Comparison of ENCODE assay signal across 19 cellular contexts in the genomic region with DNA sequence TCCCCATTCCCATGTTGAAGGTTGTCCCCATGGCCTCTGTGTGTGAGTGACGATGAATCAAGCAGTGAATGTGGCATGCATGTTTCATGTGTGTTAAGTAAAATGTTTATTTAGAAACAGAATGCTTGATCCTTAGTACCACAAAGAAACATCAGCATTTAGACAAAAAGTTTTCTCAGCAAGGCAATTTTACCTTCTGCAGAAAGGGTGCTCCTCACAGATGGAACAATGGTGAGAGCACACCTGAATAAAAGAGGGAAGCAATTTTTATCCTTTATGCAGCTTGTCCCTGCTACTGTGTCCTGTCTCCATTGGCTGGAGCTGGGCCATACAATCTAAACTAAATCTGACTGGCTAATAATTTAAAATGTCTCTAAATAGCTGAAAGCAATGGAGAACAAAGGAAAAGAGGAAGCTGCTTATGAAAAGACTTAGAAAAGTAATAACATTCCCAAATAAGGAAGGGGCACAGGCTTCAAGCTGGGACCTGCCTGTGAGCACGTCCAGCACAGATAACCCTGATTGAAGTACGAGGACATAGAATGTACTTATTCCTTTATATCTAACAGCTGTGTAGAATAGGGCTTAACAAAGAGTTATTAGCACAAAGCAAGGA. TPM values are rescaled to one million over a fixed set of nuclear protein-coding genes. Genes with fewer than 3 reads are reported as not detected.
A peak's percentile ranks its signal among the peaks of the same experiment; 100 is the strongest.
DNase-seq lines count a peak whose midpoint lies in the region; ATAC-seq and TF ChIP-seq lines count a peak whose summit lies in the region.
"Had no signal": no experiment of that assay in that cellular context is flagged by ENCODE, and none has a peak within 500 bp of the region (broad histone marks: within the 10 kb centered on the region; RNA-seq: fewer than 3 reads in every experiment).

No MANE protein-coding gene starts in this region.

- intact Hi-C loops in HCT116 (cut with micrococcal nuclease) = no loop called here
- intact Hi-C loops in activated CD4-positive, alpha-beta T cell treated with anti-CD3 and anti-CD28 coated beads for 36 hours (cut with DNase I, micrococcal nuclease) = no loop called here

- H3K27me3 Mint-ChIP-seq in activated CD4-positive, alpha-beta T cell treated with anti-CD3 and anti-CD28 coated beads for 36 hours = no peaks in the 10 kb centered on the region
- H3K27me3 Mint-ChIP-seq: CD8-positive, alpha-beta memory T cell had no signal

- H3F3A ChIP-seq in SK-N-SH (replicated peaks; ENCODE audit: insufficient read depth) (no peaks in the 10 kb centered on the region), smooth muscle cell (ENCODE audit: low read depth) (no peaks in the 10 kb centered on the region)

- RAD21 ChIA-PET in HCT116 (lab: Charles Lee; ENCODE audit: low non-redundant PET in 1 of 2, low total read pairs in 2 of 2, uncharacterized antibody in 2 of 2, unreplicated experiment in 2 of 2) = no interaction called here

- H3K9me3 ChIP-seq in SK-N-SH (no peaks in the 10 kb centered on the region; the same call in 1 of the 2 replicates), HCT116 (ENCODE audit: control insufficient read depth in 1 of 2, insufficient read depth in 1 of 2, low read depth in 1 of 2, low read length in 2 of 2) (peaks cover 14 to 17% of the 10 kb centered on the region in 2 experiments; a peak in 2 of 4 replicates), smooth muscle cell (replicated peaks; ENCODE audit: low read depth) (no peaks in the 10 kb centered on the region)

- H3K27ac Mint-ChIP-seq in activated CD4-positive, alpha-beta T cell treated with anti-CD3 and anti-CD28 coated beads for 36 hours = no peak overlapping the region
- H3K27ac Mint-ChIP-seq: H9, HFFc6 had no signal

- H3K27ac ChIP-seq in SK-N-SH (ENCODE audit: low read depth in 2 of 2, low read length in 1 of 2) (no peak overlapping the region), HCT116 (ENCODE audit: low read depth, low read length) (no peak overlapping the region), smooth muscle cell (ENCODE audit: low read depth) (no peak overlapping the region)
- H3K27ac ChIP-seq: 22Rv1, BLaER1, HL-60 had no signal

- no peaks in the 10 kb centered on the region for H3K4me1 ChIP-seq in SK-N-SH (ENCODE audit: control insufficient read depth in 1 of 2, insufficient read depth in 2 of 2, low read depth in 1 of 2, low read length in 1 of 2)
- no peaks in the 10 kb centered on the region for H3K4me1 ChIP-seq in HCT116 (ENCODE audit: control insufficient read depth in 1 of 2, insufficient read depth in 2 of 2, low read length in 2 of 2)
- H3K4me1 ChIP-seq in smooth muscle cell (ENCODE audit: low read depth) = no peaks in the 10 kb centered on the region
- H3K4me1 ChIP-seq: BLaER1, Caco-2 had no signal

- H3K9ac ChIP-seq in SK-N-SH (no peak overlapping the region), HCT116 (ENCODE audit: low read length) (no peak overlapping the region), smooth muscle cell (ENCODE audit: low read depth) (no peak overlapping the region)
- H3K9ac ChIP-seq: BLaER1 had no signal

- TF ChIP-seq EP300 in SK-N-SH (IDR thresholded peaks at IDR 0.05; ENCODE audit: borderline replicate concordance in 1 of 2, low read depth in 1 of 2, low read length in 1 of 2) = no peak

- peaks cover 16% of the 10 kb centered on the region for H3K9me3 Mint-ChIP-seq in activated CD4-positive, alpha-beta T cell treated with anti-CD3 and anti-CD28 coated beads for 36 hours (ENCODE audit: low read depth)

- H3K36me3 ChIP-seq in SK-N-SH (replicated peaks in 1 of 2; ENCODE audit: control insufficient read depth in 1 of 2, insufficient read depth in 2 of 2, low read length in 1 of 2) (no peaks in the 10 kb centered on the region), HCT116 (ENCODE audit: control insufficient read depth in 1 of 2, insufficient read depth in 2 of 2, low read length in 2 of 2) (no peaks in the 10 kb centered on the region), smooth muscle cell (ENCODE audit: low read depth) (no peaks in the 10 kb centered on the region)
- H3K36me3 ChIP-seq: BLaER1 had no signal

- TF ChIP-seq RAD21 in SK-N-SH (IDR thresholded peaks at IDR 0.05; ENCODE audit: low read length) (no peak), HCT116 (IDR thresholded peaks at IDR 0.05; ENCODE audit: low read depth) (no peak)

- no peaks in the 10 kb centered on the region for H3K36me3 Mint-ChIP-seq in activated CD4-positive, alpha-beta T cell treated with anti-CD3 and anti-CD28 coated beads for 36 hours (ENCODE audit: low read depth)

- no TSS peak for BruUV-seq in HCT116 (replicated peaks; lab: Mats Ljungman, UMichigan)

- H3K27me3 ChIP-seq in SK-N-SH (ENCODE audit: insufficient read depth) (no peaks in the 10 kb centered on the region), HCT116 (ENCODE audit: insufficient read depth, low read length) (no peaks in the 10 kb centered on the region), smooth muscle cell (ENCODE audit: low read depth) (no peaks in the 10 kb centered on the region)
- H3K27me3 ChIP-seq: BLaER1 had no signal

- TF ChIP-seq CTCF in SK-N-SH (IDR thresholded peaks at IDR 0.05) = no peak
- TF ChIP-seq CTCF in HCT116 (IDR thresholded peaks at IDR 0.05 in 2 of 3, conservative IDR thresholded peaks at IDR 0.05 in 1 of 3; ENCODE audit: borderline replicate concordance in 1 of 3, insufficient read depth in 1 of 3, low read depth in 2 of 3, low read length in 2 of 3) = no peak
- TF ChIP-seq CTCF in smooth muscle cell (IDR thresholded peaks at IDR 0.05; ENCODE audit: borderline replicate concordance, insufficient read depth, poor library complexity, severe bottlenecking) = no peak

- no peak for TF ChIP-seq POLR2A in HCT116 (IDR thresholded peaks at IDR 0.05; ENCODE audit: borderline replicate concordance, extremely low read depth, insufficient read depth, insufficient read length)

- no peak overlapping the region for H3K4me3 ChIP-seq in SK-N-SH (ENCODE audit: low read depth in 2 of 2, low read length in 1 of 2)
- H3K4me3 ChIP-seq in HCT116 (replicated peaks in 1 of 2; ENCODE audit: low read depth in 1 of 2, low read length in 2 of 2) = no peak overlapping the region
- no peak overlapping the region for H3K4me3 ChIP-seq in smooth muscle cell
- H3K4me3 ChIP-seq: BLaER1 had no signal

- peaks cover 6% of the 10 kb centered on the region for H3K4me1 Mint-ChIP-seq in activated CD4-positive, alpha-beta T cell treated with anti-CD3 and anti-CD28 coated beads for 36 hours
- H3K4me1 Mint-ChIP-seq: H9 had no signal

- POLR2A ChIA-PET in SK-N-SH (lab: Yijun Ruan, JAX) = no interaction called here
- POLR2A ChIA-PET in HCT116 (lab: Charles Lee) = no interaction called here
- POLR2A ChIA-PET in activated CD4-positive, alpha-beta T cell treated with anti-CD3 and anti-CD28 coated beads for 36 hours (lab: Charles Lee) = no interaction called here

- WGBS in SK-N-SH (ENCODE audit: low lambda C conversion rate) = 9% methylated on average over 3 of the region's 3 CpGs
- WGBS in smooth muscle cell (ENCODE audit: low lambda C conversion rate) = 49% methylated on average over 3 of the region's 3 CpGs

- H3K4me2 ChIP-seq in SK-N-SH (no peak overlapping the region), HCT116 (ENCODE audit: low read length) (no peak overlapping the region), smooth muscle cell (peak overlapping the region; percentile 43)
- H3K4me2 ChIP-seq: BLaER1 had no signal

- CTCF ChIA-PET in SK-N-SH (lab: Yijun Ruan, JAX) = no interaction called here
- CTCF ChIA-PET in HCT116 (lab: Charles Lee) = no interaction called here
- CTCF ChIA-PET in activated CD4-positive, alpha-beta T cell treated with anti-CD3 and anti-CD28 coated beads for 36 hours (lab: Charles Lee) = no interaction called here

- H3K4me3 Mint-ChIP-seq in activated CD4-positive, alpha-beta T cell treated with anti-CD3 and anti-CD28 coated beads for 36 hours = no peak overlapping the region
- H3K4me3 Mint-ChIP-seq: H9, HFFc6 had no signal

- H4K20me1 ChIP-seq in SK-N-SH (ENCODE audit: insufficient read depth) (no peaks in the 10 kb centered on the region), HCT116 (ENCODE audit: insufficient read depth) (no peaks in the 10 kb centered on the region), smooth muscle cell (ENCODE audit: low read depth) (no peaks in the 10 kb centered on the region)
- H4K20me1 ChIP-seq: BLaER1 had no signal

- H3K9me2 ChIP-seq in SK-N-SH (no peaks in the 10 kb centered on the region), HCT116 (ENCODE audit: insufficient read depth) (no peaks in the 10 kb centered on the region)

- no peak overlapping the region for H2AFZ ChIP-seq in SK-N-SH (ENCODE audit: low read depth)
- no peak overlapping the region for H2AFZ ChIP-seq in HCT116 (ENCODE audit: low read depth, low read length, poor library complexity, severe bottlenecking)
- peak overlapping the region; percentile 78 for H2AFZ ChIP-seq in smooth muscle cell (ENCODE audit: low read depth)

- DNase-seq in SK-N-SH = no peak
- DNase-seq in HCT116 (ENCODE audit: low read depth, low spot score) = no peak
- DNase-seq in Kasumi-1 (lab: John Stamatoyannopoulos, UW) = peak; percentile 29 to 47
- no peak for DNase-seq in smooth muscle cell (lab: John Stamatoyannopoulos, UW; ENCODE audit: unreplicated experiment)
- DNase-seq in activated CD4-positive, alpha-beta T cell treated with anti-CD3 and anti-CD28 coated beads for 36 hours = no peak
- DNase-seq: AML-193; Caco-2; CD8-positive, alpha-beta memory T cell; DMS53; GF-D8; GOT3; H9; HFFc6 had no signal

- no peak for ATAC-seq in SK-N-SH treated with all-trans-retinoic acid at 6 μM for 48 hours
- no peak for ATAC-seq in HCT116
- ATAC-seq in HG02884 (IDR thresholded peaks at IDR 0.05; ENCODE audit: unreplicated experiment) = no peak
- ATAC-seq in activated CD4-positive, alpha-beta T cell treated with anti-CD3 and anti-CD28 coated beads for 36 hours = no peak
- ATAC-seq in GM21390 (IDR thresholded peaks at IDR 0.05; ENCODE audit: unreplicated experiment) = no peak

- no peaks in the 10 kb centered on the region for H3K79me2 ChIP-seq in SK-N-SH (ENCODE audit: insufficient read depth)
- H3K79me2 ChIP-seq in HCT116 (ENCODE audit: insufficient read depth, low read length) = no peaks in the 10 kb centered on the region
- H3K79me2 ChIP-seq in smooth muscle cell (ENCODE audit: low read depth) = no peaks in the 10 kb centered on the region

RNA-seq across cellular contexts. Expression of a gene that starts 8.4 kb away (rescaled TPM):
- 31.4 and 37.1 TPM in 2 replicates for polyA plus RNA-seq in SK-N-SH (2012; rRNA removed)
- 41.9 and 50.6 TPM in 2 replicates for polyA plus RNA-seq in SK-N-SH (2012; cell fraction: cytosol; rRNA removed)
- polyA plus RNA-seq in SK-N-SH (2012; cell fraction: nucleus; rRNA removed) = 20.6 and 23.5 TPM in 2 replicates
- 33.6 TPM for total RNA-seq in HCT116 (2021; ENCODE audit: unreplicated experiment)
- polyA plus RNA-seq in HCT116 (2012) = 29.5 and 38.2 TPM in 2 replicates
- 162 and 198 TPM in 2 replicates for total RNA-seq in smooth muscle cell
- polyA plus RNA-seq in smooth muscle cell = 246 and 301 TPM in 2 replicates
- 10 to 100 TPM; 17.2 to 18.4 TPM for total RNA-seq in activated CD4-positive, alpha-beta T cell treated with anti-CD3 and anti-CD28 coated beads for 36 hours

RNA-seq across cellular contexts. Expression of a gene that starts 50.6 kb away (rescaled TPM):
- polyA plus RNA-seq in SK-N-SH (2012; rRNA removed) (17.3 and 26.2 TPM in 2 replicates), smooth muscle cell (15.0 and 16.8 TPM in 2 replicates)
- 29.0 and 40.0 TPM in 2 replicates for polyA plus RNA-seq in SK-N-SH (2012; cell fraction: cytosol; rRNA removed)
- 13.5 and 23.2 TPM in 2 replicates for polyA plus RNA-seq in SK-N-SH (2012; cell fraction: nucleus; rRNA removed)
- total RNA-seq in HCT116 (2021; ENCODE audit: unreplicated experiment) (24.4 TPM), smooth muscle cell (22.5 and 24.0 TPM in 2 replicates)
- 6.8 and 9.3 TPM in 2 replicates for polyA plus RNA-seq in HCT116 (2012)
- total RNA-seq in activated CD4-positive, alpha-beta T cell treated with anti-CD3 and anti-CD28 coated beads for 36 hours = 10 to 100 TPM; 14.1 to 17.3 TPM

RNA-seq across cellular contexts. Expression of a gene that starts 50.8 kb away (rescaled TPM):
- 21.7 and 29.8 TPM in 2 replicates for polyA plus RNA-seq in SK-N-SH (2012; rRNA removed)
- polyA plus RNA-seq in SK-N-SH (2012; cell fraction: cytosol; rRNA removed) = 26.4 and 27.7 TPM in 2 replicates
- 34.0 and 50.1 TPM in 2 replicates for polyA plus RNA-seq in SK-N-SH (2012; cell fraction: nucleus; rRNA removed)
- 13.5 TPM for total RNA-seq in HCT116 (2021; ENCODE audit: unreplicated experiment)
- 4.3 and 5.0 TPM in 2 replicates for polyA plus RNA-seq in HCT116 (2012)
- 11.0 and 16.9 TPM in 2 replicates for total RNA-seq in smooth muscle cell
- polyA plus RNA-seq in smooth muscle cell = 6.7 and 7.3 TPM in 2 replicates
- 10 to 100 TPM; 23.6 to 24.2 TPM for total RNA-seq in activated CD4-positive, alpha-beta T cell treated with anti-CD3 and anti-CD28 coated beads for 36 hours

Comparison
In these comparisons a context has a peak if more than half of its experiments do, and no peak if none do; other contexts are left out.
1. DNase-seq: peak in Kasumi-1 (2 of 2); none in SK-N-SH (single experiment), HCT116 (single experiment), smooth muscle cell (single experiment) and activated CD4-positive, alpha-beta T cell treated with anti-CD3 and anti-CD28 coated beads for 36 hours (single experiment).